10 cellular contexts compared by ENCODE assay signal in the genomic region with DNA sequence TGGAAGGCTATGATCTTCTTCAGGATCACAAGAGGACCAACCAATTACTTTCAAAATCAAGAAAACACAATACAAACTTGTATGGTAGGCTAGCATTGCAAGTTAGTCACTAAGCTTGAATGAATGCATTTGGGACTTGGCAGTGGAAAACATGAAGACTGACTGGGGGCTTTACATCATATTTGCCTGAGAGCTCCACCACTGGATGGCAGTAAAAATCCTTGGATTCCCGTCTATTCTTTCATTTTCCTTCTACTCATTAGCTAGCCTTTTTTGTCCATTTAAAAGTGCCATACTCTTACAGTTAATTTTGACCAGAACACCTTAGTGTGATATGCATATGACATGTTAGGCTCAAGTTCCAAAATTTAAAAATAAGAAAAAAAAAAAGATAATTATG.
DNase-seq lines count a peak whose midpoint lies in the region; ATAC-seq and TF ChIP-seq lines count a peak whose summit lies in the region.
"Had no signal": no experiment of that assay in that cellular context is flagged by ENCODE, and none has a peak within 500 bp of the region (broad histone marks: within the 10 kb centered on the region; RNA-seq: fewer than 3 reads in every experiment).

No MANE protein-coding gene starts in this region.

- no peaks in the 10 kb centered on the region for H3K9me3 ChIP-seq in cardiac muscle cell (ENCODE audit: low read depth)
- H3K9me3 ChIP-seq in uterus = no peaks in the 10 kb centered on the region

- H3K4me1 ChIP-seq in cardiac muscle cell (ENCODE audit: low read depth) = peaks cover 5% of the 10 kb centered on the region
- no peaks in the 10 kb centered on the region for H3K4me1 ChIP-seq in uterus

- in situ Hi-C loops in SK-MEL-5 (cut with HindIII; ENCODE audit: low pct_unique_long_range_greater_than_20kb, low sequenced_read_pairs) = no loop called here

- intact Hi-C loops in Right ventricle myocardium superior (cut with DNase I) = loop anchor here (5.0 kb wide), 1 partner anchor 169 kb away; no protein-coding TSS in a partner anchor
- intact Hi-C loops in cardiac septum (cut with DNase I) = loop anchor here (1.0 to 5.0 kb wide), 2 partner anchors 28 to 169 kb away; no protein-coding TSS in a partner anchor
- intact Hi-C loops in uterus (cut with DNase I; ENCODE audit: low total_unique reads) = no loop called here

- no peaks in the 10 kb centered on the region for H3K27me3 ChIP-seq in cardiac muscle cell
- no peaks in the 10 kb centered on the region for H3K27me3 ChIP-seq in uterus

- TF ChIP-seq CTCF in cardiac muscle cell (IDR thresholded peaks at IDR 0.05; ENCODE audit: low read depth, low read length) (peak; percentile 67), uterus (IDR thresholded peaks at IDR 0.05) (peak in 3 of 4 experiments; percentile 4 to 32 (median 14))

- H3K27ac ChIP-seq in cardiac muscle cell (no peak overlapping the region), uterus (no peak overlapping the region)

- DNase-seq in Right ventricle myocardium superior (no peak), cardiac septum (ENCODE audit: low spot score) (no peak), SK-MEL-5 (ENCODE audit: low read depth, low spot score) (peak; percentile 86), cardiac muscle cell (ENCODE audit: low read depth in 1 of 2, low spot score in 1 of 2) (peak; percentile 38 to 78), uterus (no peak), cortex of kidney (lab: John Stamatoyannopoulos, UW) (no peak)
- DNase-seq: aorta, NCI-H146 had no signal

- H3K4me3 ChIP-seq in cardiac muscle cell (no peak overlapping the region), uterus (no peak overlapping the region)

- TF ChIP-seq POLR2A in uterus (IDR thresholded peaks at IDR 0.05) = no peak

- H3K36me3 ChIP-seq in cardiac muscle cell (no peaks in the 10 kb centered on the region), uterus (no peaks in the 10 kb centered on the region)

- ATAC-seq in Right ventricle myocardium superior (ENCODE audit: poor library complexity) = peak; percentile 73
- no peak for ATAC-seq in GM19452 (IDR thresholded peaks at IDR 0.05; ENCODE audit: unreplicated experiment)
- no peak for ATAC-seq in activated CD4-positive, CD25-positive, alpha-beta regulatory T cell treated with anti-CD3 and anti-CD28 coated beads, Interleukin-2, amount 50 U/mL, for 24 hours

Comparison
In these comparisons a context has a peak if more than half of its experiments do, and no peak if none do; other contexts are left out.
1. DNase-seq: peak in SK-MEL-5 (single experiment) and cardiac muscle cell (2 of 2); none in Right ventricle myocardium superior (single experiment), cardiac septum (single experiment), uterus (0 of 2) and cortex of kidney (single experiment).